ENCODE assay signal across 20 cellular contexts in the genomic region with DNA sequence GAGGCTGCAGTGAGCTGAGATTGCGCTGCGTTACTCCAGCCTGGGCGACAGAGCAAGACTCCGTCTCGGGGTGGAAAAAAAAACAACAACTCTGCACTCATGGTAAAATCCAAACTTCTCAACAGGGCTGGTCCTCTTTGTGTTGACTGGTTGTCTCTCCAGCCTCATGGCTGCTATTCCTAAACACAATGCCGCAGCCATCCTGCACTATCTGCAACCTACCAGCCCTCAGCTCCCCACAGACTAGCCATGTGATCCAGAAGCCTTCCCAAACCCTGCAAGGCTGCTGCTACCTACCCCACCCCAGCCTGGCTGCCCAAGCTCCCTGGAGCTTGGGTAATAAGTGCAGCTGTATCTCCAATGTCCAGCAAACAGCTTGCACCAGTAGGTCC. TPM values are rescaled to one million over a fixed set of nuclear protein-coding genes. Genes with fewer than 3 reads are reported as not detected.
DNase-seq lines count a peak whose midpoint lies in the region; ATAC-seq and TF ChIP-seq lines count a peak whose summit lies in the region.
"Had no signal": no experiment of that assay in that cellular context is flagged by ENCODE, and none has a peak within 500 bp of the region (broad histone marks: within the 10 kb centered on the region; RNA-seq: fewer than 3 reads in every experiment).

No MANE protein-coding gene starts in this region.

- ATAC-seq in HG03097 (IDR thresholded peaks at IDR 0.05; ENCODE audit: low FRiP score, unreplicated experiment): no peak
- ATAC-seq: activated CD4-positive, alpha-beta T cell treated with anti-CD3 and anti-CD28 coated beads for 36 hours; activated T-cell treated with anti-CD3 and anti-CD28 coated beads, Interleukin-2, amount 50 U/mL, for 4 hours had no signal

- H3K23ac ChIP-seq in mesenchymal stem cell (ENCODE audit: low read length in 2 of 2): no peak overlapping the region

- H3K9me3 ChIP-seq in mesenchymal stem cell (ENCODE audit: control insufficient read depth, low read length): no peaks in the 10 kb centered on the region
- H3K9me3 ChIP-seq in transverse colon: no peaks in the 10 kb centered on the region

- H3K9ac ChIP-seq in mesenchymal stem cell (ENCODE audit: low read length): peak overlapping the region; percentile 92

- no peak overlapping the region for H2BK15ac ChIP-seq in mesenchymal stem cell (ENCODE audit: low read depth, poor library complexity, severe bottlenecking)

- H3K4me1 Mint-ChIP-seq in activated CD4-positive, alpha-beta memory T cell treated with anti-CD3 and anti-CD28 coated beads, Interleukin-2, amount 10 ng/mL, durations not matched to agents 7 days and 5 days: peaks cover 27% of the 10 kb centered on the region
- peaks cover 16% of the 10 kb centered on the region for H3K4me1 Mint-ChIP-seq in activated CD4-positive, alpha-beta memory T cell treated with anti-CD3 and anti-CD28 coated beads for 36 hours (ENCODE audit: low read depth)
- peaks cover 45% of the 10 kb centered on the region for H3K4me1 Mint-ChIP-seq in chondrocyte (ENCODE audit: low read depth)

- H3K36me3 ChIP-seq in mesenchymal stem cell (ENCODE audit: control insufficient read depth in 1 of 2, insufficient read depth in 2 of 2, low read depth in 1 of 2, low read length in 2 of 2): peaks cover 47 to 53% of the 10 kb centered on the region in 2 experiments
- peaks cover 0 to 6% (median 0%) of the 10 kb centered on the region in 4 donors for H3K36me3 ChIP-seq in transverse colon

- 99% methylated on average over 6 of the region's 6 CpGs for WGBS in mesenchymal stem cell
- WGBS in transverse colon (ENCODE audit: low coverage in 1 of 2), 2 donors: 92% methylated on average over 6 of the region's 6 CpGs; no CpG with 5 or more reads in 1 of the 2 donors

- no peaks in the 10 kb centered on the region for H3K9me3 Mint-ChIP-seq in activated CD4-positive, alpha-beta memory T cell treated with anti-CD3 and anti-CD28 coated beads, Interleukin-2, amount 10 ng/mL, durations not matched to agents 7 days and 5 days
- H3K9me3 Mint-ChIP-seq in activated CD4-positive, alpha-beta memory T cell treated with anti-CD3 and anti-CD28 coated beads for 36 hours: no peaks in the 10 kb centered on the region
- no peaks in the 10 kb centered on the region for H3K9me3 Mint-ChIP-seq in chondrocyte (ENCODE audit: low read depth)
- H3K9me3 Mint-ChIP-seq: activated T-cell treated with anti-CD3 and anti-CD28 coated beads, Interleukin-2, amount 50 U/mL, for 4 hours had no signal

- TF ChIP-seq EP300 in transverse colon (IDR thresholded peaks at IDR 0.05; ENCODE audit: low read depth): no peak

- no peak overlapping the region for H2AK5ac ChIP-seq in mesenchymal stem cell (ENCODE audit: low read length, severe bottlenecking)

- TF ChIP-seq POLR2A in transverse colon (IDR thresholded peaks at IDR 0.05): no peak

- TF ChIP-seq CTCF in chondrocyte (IDR thresholded peaks at IDR 0.05) (no peak), transverse colon (IDR thresholded peaks at IDR 0.05) (no peak), GM20000 (IDR thresholded peaks at IDR 0.05; ENCODE audit: extremely low read depth, missing control alignments) (no peak)

- H3K14ac ChIP-seq in mesenchymal stem cell (ENCODE audit: low read length in 2 of 2): no peak overlapping the region

- H2BK5ac ChIP-seq in mesenchymal stem cell (ENCODE audit: low read depth, low read length, poor library complexity, severe bottlenecking): no peak overlapping the region

- in situ Hi-C loops in transverse colon (cut with MboI; ENCODE audit: low pct_ligation_motif_present in 1 of 4, low pct_unique_long_range_greater_than_20kb in 1 of 4, low sequenced_read_pairs in 3 of 4): no loop called here

- H3K4me1 ChIP-seq in mesenchymal stem cell (ENCODE audit: control insufficient read depth, insufficient read depth, low read depth, low read length) (peaks cover 27% of the 10 kb centered on the region), transverse colon (peaks cover 10 to 33% (median 24%) of the 10 kb centered on the region in 4 donors)

- no peak overlapping the region for H4K8ac ChIP-seq in mesenchymal stem cell (ENCODE audit: low read length)

- no peak overlapping the region for H2BK12ac ChIP-seq in mesenchymal stem cell (ENCODE audit: low read length in 2 of 2)

- peaks cover 38% of the 10 kb centered on the region for H3K36me3 Mint-ChIP-seq in activated CD4-positive, alpha-beta memory T cell treated with anti-CD3 and anti-CD28 coated beads, Interleukin-2, amount 10 ng/mL, durations not matched to agents 7 days and 5 days (ENCODE audit: low read depth)
- peaks cover 16% of the 10 kb centered on the region for H3K36me3 Mint-ChIP-seq in activated CD4-positive, alpha-beta memory T cell treated with anti-CD3 and anti-CD28 coated beads for 36 hours
- peaks cover 27% of the 10 kb centered on the region for H3K36me3 Mint-ChIP-seq in chondrocyte (ENCODE audit: low read depth)

- H3K27ac ChIP-seq in mesenchymal stem cell (ENCODE audit: low read length, poor library complexity, severe bottlenecking) (no peak overlapping the region), transverse colon (peak overlapping the region; percentile 73 to 99 (median 86))
- H3K27ac ChIP-seq: 22Rv1 had no signal

- H2BK120ac ChIP-seq in mesenchymal stem cell (ENCODE audit: low read depth, low read length): no peak overlapping the region

- CTCF ChIA-PET in activated CD4-positive, alpha-beta memory T cell treated with anti-CD3 and anti-CD28 coated beads, Interleukin-2, amount 10 ng/mL, durations not matched to agents 7 days and 5 days (lab: Charles Lee): interaction anchor here (0.7 to 1.5 kb wide), 3 partner anchors 13 to 87 kb away, joined by 3 to 5 read pairs (median 3); no protein-coding TSS in a partner anchor
- CTCF ChIA-PET in activated CD4-positive, alpha-beta memory T cell treated with anti-CD3 and anti-CD28 coated beads for 36 hours (lab: Charles Lee): interaction anchor here (0.8 to 1.7 kb wide), 2 partner anchors 23 to 153 kb away, joined by 3 to 4 read pairs; no protein-coding TSS in a partner anchor

- no peak overlapping the region for H3K4ac ChIP-seq in mesenchymal stem cell (ENCODE audit: low read depth in 1 of 2, low read length in 2 of 2)

- peaks cover 8% of the 10 kb centered on the region for H3K79me1 ChIP-seq in mesenchymal stem cell (replicated peaks; ENCODE audit: low read length, poor library complexity, severe bottlenecking)

- H3K27me3 ChIP-seq in mesenchymal stem cell (ENCODE audit: control insufficient read depth in 1 of 2, insufficient read depth in 1 of 2, low read length in 2 of 2) (no peaks in the 10 kb centered on the region), transverse colon (no peaks in the 10 kb centered on the region)

- no peak overlapping the region for H4K91ac ChIP-seq in mesenchymal stem cell (ENCODE audit: low read length)

- H3K4me2 ChIP-seq in mesenchymal stem cell (ENCODE audit: low read length, poor library complexity, severe bottlenecking): no peak overlapping the region

- H2AFZ ChIP-seq in mesenchymal stem cell (ENCODE audit: low read depth, low read length): no peak overlapping the region

- H3K4me3 Mint-ChIP-seq in activated CD4-positive, alpha-beta memory T cell treated with anti-CD3 and anti-CD28 coated beads, Interleukin-2, amount 10 ng/mL, durations not matched to agents 7 days and 5 days: no peak overlapping the region
- no peak overlapping the region for H3K4me3 Mint-ChIP-seq in activated CD4-positive, alpha-beta memory T cell treated with anti-CD3 and anti-CD28 coated beads for 36 hours
- no peak overlapping the region for H3K4me3 Mint-ChIP-seq in chondrocyte (ENCODE audit: unreplicated experiment)
- H3K4me3 Mint-ChIP-seq: activated CD4-positive, alpha-beta T cell treated with anti-CD3 and anti-CD28 coated beads for 36 hours; activated T-cell treated with anti-CD3 and anti-CD28 coated beads, Interleukin-2, amount 50 U/mL, for 4 hours had no signal

- H3K4me3 ChIP-seq in mesenchymal stem cell (ENCODE audit: insufficient read depth in 1 of 2, low read depth in 1 of 2, low read length in 2 of 2) (no peak overlapping the region), transverse colon (no peak overlapping the region)

- intact Hi-C loops in activated CD4-positive, alpha-beta memory T cell treated with anti-CD3 and anti-CD28 coated beads for 36 hours (cut with micrococcal nuclease): no loop called here
- intact Hi-C loops in transverse colon (cut with DNase I; ENCODE audit: low total_unique reads): no loop called here

- no peak overlapping the region for H3K18ac ChIP-seq in mesenchymal stem cell (ENCODE audit: low read depth in 1 of 2, low read length in 2 of 2)

- peak overlapping the region; percentile 10 for H3K27ac Mint-ChIP-seq in activated CD4-positive, alpha-beta memory T cell treated with anti-CD3 and anti-CD28 coated beads, Interleukin-2, amount 10 ng/mL, durations not matched to agents 7 days and 5 days
- no peak overlapping the region for H3K27ac Mint-ChIP-seq in activated CD4-positive, alpha-beta memory T cell treated with anti-CD3 and anti-CD28 coated beads for 36 hours
- H3K27ac Mint-ChIP-seq in chondrocyte (ENCODE audit: unreplicated experiment): peak overlapping the region; percentile 89
- H3K27ac Mint-ChIP-seq: activated CD4-positive, alpha-beta T cell treated with anti-CD3 and anti-CD28 coated beads for 36 hours had no signal

- no peaks in the 10 kb centered on the region for H3K27me3 Mint-ChIP-seq in activated CD4-positive, alpha-beta memory T cell treated with anti-CD3 and anti-CD28 coated beads, Interleukin-2, amount 10 ng/mL, durations not matched to agents 7 days and 5 days
- no peaks in the 10 kb centered on the region for H3K27me3 Mint-ChIP-seq in activated CD4-positive, alpha-beta memory T cell treated with anti-CD3 and anti-CD28 coated beads for 36 hours
- no peaks in the 10 kb centered on the region for H3K27me3 Mint-ChIP-seq in chondrocyte (ENCODE audit: low read depth)
- H3K27me3 Mint-ChIP-seq: activated CD4-positive, alpha-beta T cell treated with anti-CD3 and anti-CD28 coated beads for 36 hours had no signal

- POLR2A ChIA-PET in activated CD4-positive, alpha-beta memory T cell treated with anti-CD3 and anti-CD28 coated beads, Interleukin-2, amount 10 ng/mL, durations not matched to agents 7 days and 5 days (lab: Charles Lee): interaction anchor here (0.7 to 5.6 kb wide), 4 partner anchors 8 to 14 kb away, joined by 3 to 35 read pairs (median 8); partner anchors contain the start of gene EPHA1
- POLR2A ChIA-PET in activated CD4-positive, alpha-beta memory T cell treated with anti-CD3 and anti-CD28 coated beads for 36 hours (lab: Charles Lee): interaction anchor here (1.2 kb wide), 1 partner anchor 15 kb away, joined by 3 read pairs; no protein-coding TSS in a partner anchor

- no peak for DNase-seq in activated CD4-positive, alpha-beta memory T cell treated with anti-CD3 and anti-CD28 coated beads, Interleukin-2, amount 10 ng/mL, durations not matched to agents 7 days and 5 days
- no peak for DNase-seq in activated CD4-positive, alpha-beta memory T cell treated with anti-CD3 and anti-CD28 coated beads for 36 hours
- DNase-seq in chondrocyte (ENCODE audit: low spot score) (peak; percentile 44), mesenchymal stem cell (no peak), transverse colon (no peak), GM20000 (ENCODE audit: low spot score) (no peak)
- DNase-seq in activated CD8-positive, alpha-beta memory T cell treated with anti-CD3 and anti-CD28 coated beads, Interleukin-2, amount 50 U/mL, for 48 hours: no peak
- DNase-seq: activated CD4-positive, alpha-beta T cell treated with anti-CD3 and anti-CD28 coated beads for 36 hours; activated T-cell treated with anti-CD3 and anti-CD28 coated beads, Interleukin-2, amount 50 U/mL, for 4 hours; C1 segment of cervical spinal cord; cerebellar nuclear complex; islet precursor cell; KG1; NCI-H1092 treated with DMSO at 0.1 percent for 48 hours; NCI-H82; SIG-M5 had no signal

RNA-seq across cellular contexts. Expression of gene ZYX, which starts 11.7 kb away (rescaled TPM):
- total RNA-seq in activated CD4-positive, alpha-beta memory T cell treated with anti-CD3 and anti-CD28 coated beads, Interleukin-2, amount 10 ng/mL, durations not matched to agents 7 days and 5 days: 100 to 1,000 TPM; 235 to 249 TPM
- total RNA-seq in activated CD4-positive, alpha-beta memory T cell treated with anti-CD3 and anti-CD28 coated beads for 36 hours: 100 to 1,000 TPM; 137 to 140 TPM
- total RNA-seq in chondrocyte (241 to 386 TPM (median 384 TPM) in 3 replicates), transverse colon (100 to 1,000 TPM in 2 of 4 donors, 10 to 100 TPM in 2; 45.2 to 217 (median 110) TPM)
- 317 TPM for polyA plus RNA-seq in mesenchymal stem cell (2013, experiment 1 of 2)
- polyA plus RNA-seq in mesenchymal stem cell (2013, experiment 2 of 2): 305 TPM

RNA-seq across cellular contexts. Expression of gene EPHA1, which starts 15.8 kb away (rescaled TPM):
- 1 to 10 TPM; 1.1 to 1.2 TPM for total RNA-seq in activated CD4-positive, alpha-beta memory T cell treated with anti-CD3 and anti-CD28 coated beads, Interleukin-2, amount 10 ng/mL, durations not matched to agents 7 days and 5 days
- total RNA-seq in activated CD4-positive, alpha-beta memory T cell treated with anti-CD3 and anti-CD28 coated beads for 36 hours: 1 to 10 TPM; 2.9 to 4.3 TPM
- not detected in 3 replicates for total RNA-seq in chondrocyte
- polyA plus RNA-seq in mesenchymal stem cell (2013, experiment 1 of 2): 0.10 TPM
- 0.03 TPM for polyA plus RNA-seq in mesenchymal stem cell (2013, experiment 2 of 2)
- total RNA-seq in transverse colon: 10 to 100 TPM; 21.1 to 29.9 (median 24.8) TPM
- total RNA-seq: endothelial cell of umbilical vein, glomerular endothelial cell had no signal

RNA-seq across cellular contexts. Expression of gene FAM131B, which starts 30.4 kb away (rescaled TPM):
- 1 to 10 TPM; 1.2 TPM for total RNA-seq in activated CD4-positive, alpha-beta memory T cell treated with anti-CD3 and anti-CD28 coated beads, Interleukin-2, amount 10 ng/mL, durations not matched to agents 7 days and 5 days
- total RNA-seq in activated CD4-positive, alpha-beta memory T cell treated with anti-CD3 and anti-CD28 coated beads for 36 hours: 1 to 10 TPM; 1.9 to 2.3 TPM
- total RNA-seq in chondrocyte: 3.0 to 4.0 TPM (median 3.1 TPM) in 3 replicates
- polyA plus RNA-seq in mesenchymal stem cell (2013, experiment 1 of 2): 0.28 TPM
- 0.30 TPM for polyA plus RNA-seq in mesenchymal stem cell (2013, experiment 2 of 2)
- total RNA-seq in transverse colon: 10 to 100 TPM in 1 of 4 donors, 1 to 10 TPM in 3; 2.2 to 33.4 (median 4.7) TPM

RNA-seq across cellular contexts. Expression of gene TAS2R60, which starts 50.4 kb away (rescaled TPM):
- total RNA-seq in activated CD4-positive, alpha-beta memory T cell treated with anti-CD3 and anti-CD28 coated beads, Interleukin-2, amount 10 ng/mL, durations not matched to agents 7 days and 5 days: not detected
- total RNA-seq in activated CD4-positive, alpha-beta memory T cell treated with anti-CD3 and anti-CD28 coated beads for 36 hours: not detected
- not detected in 3 replicates for total RNA-seq in chondrocyte
- polyA plus RNA-seq in mesenchymal stem cell (2013, experiment 1 of 2): not detected
- polyA plus RNA-seq in mesenchymal stem cell (2013, experiment 2 of 2): not detected
- not detected for total RNA-seq in transverse colon
- total RNA-seq: activated CD4-positive, alpha-beta T cell treated with anti-CD3 and anti-CD28 coated beads for 36 hours; activated T-cell treated with anti-CD3 and anti-CD28 coated beads, Interleukin-2, amount 50 U/mL, for 4 hours; endothelial cell of umbilical vein; glomerular endothelial cell had no signal
- polyA plus RNA-seq: endothelial cell of umbilical vein had no signal

Comparison
In these comparisons a context has a peak if more than half of its experiments do, and no peak if none do; other contexts are left out.
1. RNA of gene EPHA1, which starts 15.8 kb away (total RNA-seq): 21.1 to 29.9 TPM in transverse colon; 2.9 to 4.3 TPM in activated CD4-positive, alpha-beta memory T cell treated with anti-CD3 and anti-CD28 coated beads for 36 hours, 1.1 to 1.2 TPM in activated CD4-positive, alpha-beta memory T cell treated with anti-CD3 and anti-CD28 coated beads, Interleukin-2, amount 10 ng/mL, durations not matched to agents 7 days and 5 days and not detected in chondrocyte; every median in the first group is over 4 times any median in the second.